In the genomic region with DNA sequence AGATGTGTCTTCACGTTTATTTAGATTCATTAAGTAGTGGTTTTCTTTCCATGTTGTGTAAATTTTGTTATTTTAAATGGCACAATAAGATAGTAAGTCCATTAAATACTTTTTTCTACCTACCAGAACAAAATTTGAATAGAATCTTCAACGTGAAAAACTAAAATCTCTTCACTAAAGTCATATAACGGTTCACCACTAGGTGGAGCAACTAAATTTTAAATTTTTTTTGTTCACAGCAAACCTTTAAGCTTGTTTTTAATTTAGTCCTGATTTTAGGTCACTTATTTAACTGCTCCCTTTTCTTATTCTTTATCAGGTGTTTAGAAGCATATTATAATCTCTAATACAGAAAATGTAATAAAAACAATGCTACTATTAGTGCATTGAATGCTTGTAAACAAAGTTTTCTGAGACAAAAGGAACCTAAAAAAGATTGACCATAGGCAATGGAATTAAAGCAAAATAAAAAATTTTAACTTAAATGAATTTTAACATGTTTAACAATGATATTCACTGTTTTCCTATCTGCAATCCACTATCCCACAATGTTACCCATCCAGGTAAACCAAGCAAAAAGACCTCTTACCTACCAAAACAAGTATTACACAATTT, we compare ENCODE assay signal across 8 cellular contexts. TPM values are rescaled to one million over a fixed set of nuclear protein-coding genes. Genes with fewer than 3 reads are reported as not detected.
DNase-seq lines count a peak whose midpoint lies in the region; ATAC-seq and TF ChIP-seq lines count a peak whose summit lies in the region.

No MANE protein-coding gene starts in this region.

- H3K27me3 ChIP-seq in SK-N-SH (ENCODE audit: insufficient read depth) (no peaks in the 10 kb centered on the region), esophagus muscularis mucosa (no peaks in the 10 kb centered on the region)

- H3K4me3 Mint-ChIP-seq in activated T-cell treated with anti-CD3 and anti-CD28 coated beads, Interleukin-2, amount 50 U/mL, for 4 hours = no peak overlapping the region

- POLR2A ChIA-PET in SK-N-SH (lab: Yijun Ruan, JAX) = interaction anchor here (0.6 kb wide), 1 partner anchor 168 kb away, joined by 3 read pairs; no protein-coding TSS in a partner anchor

- no peak for ATAC-seq in SK-N-SH treated with all-trans-retinoic acid at 6 μM for 48 hours
- ATAC-seq in HG03095 (IDR thresholded peaks at IDR 0.05; ENCODE audit: unreplicated experiment) = no peak
- ATAC-seq in activated T-cell treated with anti-CD3 and anti-CD28 coated beads, Interleukin-2, amount 50 U/mL, for 4 hours = no peak
- no peak for ATAC-seq in GM18867 (IDR thresholded peaks at IDR 0.05; ENCODE audit: unreplicated experiment)

- no peaks in the 10 kb centered on the region for H3K36me3 Mint-ChIP-seq in activated T-cell treated with anti-CD3 and anti-CD28 coated beads, Interleukin-2, amount 50 U/mL, for 4 hours (ENCODE audit: insufficient read depth)

- no peaks in the 10 kb centered on the region for H3K9me2 ChIP-seq in SK-N-SH

- no peak overlapping the region for H3K9ac ChIP-seq in SK-N-SH

- 3% methylated on average over 3 of the region's 3 CpGs for WGBS in SK-N-SH (ENCODE audit: low lambda C conversion rate)
- 10% methylated on average over 3 of the region's 3 CpGs for WGBS in esophagus muscularis mucosa

- no peaks in the 10 kb centered on the region for H3F3A ChIP-seq in SK-N-SH (replicated peaks; ENCODE audit: insufficient read depth)

- no peak for TF ChIP-seq EP300 in SK-N-SH (IDR thresholded peaks at IDR 0.05; ENCODE audit: borderline replicate concordance in 1 of 2, low read depth in 1 of 2, low read length in 1 of 2)
- no peak for TF ChIP-seq EP300 in esophagus muscularis mucosa (IDR thresholded peaks at IDR 0.05)

- peaks cover 7% of the 10 kb centered on the region for H3K4me1 Mint-ChIP-seq in activated T-cell treated with anti-CD3 and anti-CD28 coated beads, Interleukin-2, amount 50 U/mL, for 4 hours (ENCODE audit: low read depth)

- H3K4me1 ChIP-seq in SK-N-SH (ENCODE audit: control insufficient read depth in 1 of 2, insufficient read depth in 2 of 2, low read depth in 1 of 2, low read length in 1 of 2) = no peaks in the 10 kb centered on the region; a peak in 1 of 4 replicates
- H3K4me1 ChIP-seq in esophagus muscularis mucosa = peaks cover 0 to 4% (median 0%) of the 10 kb centered on the region in 4 donors

- no peak overlapping the region; the same call in 1 of the 2 replicates for H2AFZ ChIP-seq in SK-N-SH (ENCODE audit: low read depth)

- intact Hi-C loops in esophagus muscularis mucosa (cut with DNase I) = loop anchor here (5.0 kb wide), 1 partner anchor 222 kb away; no protein-coding TSS in a partner anchor

- no peaks in the 10 kb centered on the region for H3K79me2 ChIP-seq in SK-N-SH (ENCODE audit: insufficient read depth)

- no peaks in the 10 kb centered on the region for H4K20me1 ChIP-seq in SK-N-SH (ENCODE audit: insufficient read depth)

- no peak for TF ChIP-seq POLR2A in esophagus muscularis mucosa (IDR thresholded peaks at IDR 0.05; ENCODE audit: low read depth)

- CTCF ChIA-PET in SK-N-SH (lab: Yijun Ruan, JAX) = interaction anchor here (0.6 to 7.4 kb wide), 30 partner anchors 9 to 1206 kb away, joined by 3 to 102 read pairs (median 3); a partner anchor contains a TSS

- TF ChIP-seq RAD21 in SK-N-SH (IDR thresholded peaks at IDR 0.05; ENCODE audit: low read length) = peak; percentile 58; the same call in 1 of the 2 replicates

- no peaks in the 10 kb centered on the region for H3K27me3 Mint-ChIP-seq in activated T-cell treated with anti-CD3 and anti-CD28 coated beads, Interleukin-2, amount 50 U/mL, for 4 hours (ENCODE audit: low read depth)

- H3K27ac ChIP-seq in SK-N-SH (ENCODE audit: low read depth in 2 of 2, low read length in 1 of 2) = no peak overlapping the region
- H3K27ac ChIP-seq in esophagus muscularis mucosa (replicated peaks in 1 of 4) = no peak overlapping the region

- no peak overlapping the region for H3K4me2 ChIP-seq in SK-N-SH

- H3K9me3 Mint-ChIP-seq in activated T-cell treated with anti-CD3 and anti-CD28 coated beads, Interleukin-2, amount 50 U/mL, for 4 hours = no peaks in the 10 kb centered on the region

- no peaks in the 10 kb centered on the region for H3K36me3 ChIP-seq in SK-N-SH (replicated peaks in 1 of 2; ENCODE audit: control insufficient read depth in 1 of 2, insufficient read depth in 2 of 2, low read length in 1 of 2)
- no peaks in the 10 kb centered on the region for H3K36me3 ChIP-seq in esophagus muscularis mucosa

- peak; percentile 80 for TF ChIP-seq CTCF in SK-N-SH (IDR thresholded peaks at IDR 0.05)
- peak; percentile 56 to 70 (median 69) for TF ChIP-seq CTCF in esophagus muscularis mucosa (IDR thresholded peaks at IDR 0.05)

- H3K9me3 ChIP-seq in SK-N-SH (no peaks in the 10 kb centered on the region), esophagus muscularis mucosa (no peaks in the 10 kb centered on the region)

- DNase-seq in SK-N-SH = peak; percentile 30
- peak; percentile 35 for DNase-seq in NCI-H82 treated with DMSO at 0.1 percent for 48 hours (lab: John Stamatoyannopoulos, UW; ENCODE audit: unreplicated experiment)
- no peak for DNase-seq in esophagus muscularis mucosa (ENCODE audit: extremely low spot score)
- peak; percentile 11 for DNase-seq in putamen (ENCODE audit: low spot score)
- DNase-seq in activated T-cell treated with anti-CD3 and anti-CD28 coated beads, Interleukin-2, amount 50 U/mL, for 4 hours = no peak

- H3K4me3 ChIP-seq in SK-N-SH (ENCODE audit: low read depth in 2 of 2, low read length in 1 of 2) (no peak overlapping the region), esophagus muscularis mucosa (no peak overlapping the region)

TF ChIP-seq in SK-N-SH, 30 proteins besides CTCF, POLR2A, EP300 and RAD21:
- peak; percentile 25; the same call in 1 of the 2 replicates for TF ChIP-seq SMC3 (IDR thresholded peaks at IDR 0.05; ENCODE audit: low read depth, low read length)
- TF ChIP-seq TEAD4 (IDR thresholded peaks at IDR 0.05; ENCODE audit: borderline replicate concordance, insufficient read depth) = no peak
TF ChIP-seq in SK-N-SH: peak in this region for 1.

TF ChIP-seq in SK-N-SH treated with all-trans-retinoic acid at 6 μM for 48 hours, 23 proteins besides CTCF, POLR2A, EP300 and RAD21:
- TF ChIP-seq SNAI2 (CRISPR knock-in tag; IDR thresholded peaks at IDR 0.05) (no peak), GLIS3 (CRISPR knock-in tag; IDR thresholded peaks at IDR 0.05) (no peak), ZFP3 (CRISPR knock-in tag; IDR thresholded peaks at IDR 0.05) (no peak), ZNF565 (CRISPR knock-in tag; conservative IDR thresholded peaks at IDR 0.05; ENCODE audit: low read depth) (no peak), TOX (CRISPR knock-in tag; IDR thresholded peaks at IDR 0.05; ENCODE audit: borderline replicate concordance) (no peak)
- TF ChIP-seq, protein P1, sequence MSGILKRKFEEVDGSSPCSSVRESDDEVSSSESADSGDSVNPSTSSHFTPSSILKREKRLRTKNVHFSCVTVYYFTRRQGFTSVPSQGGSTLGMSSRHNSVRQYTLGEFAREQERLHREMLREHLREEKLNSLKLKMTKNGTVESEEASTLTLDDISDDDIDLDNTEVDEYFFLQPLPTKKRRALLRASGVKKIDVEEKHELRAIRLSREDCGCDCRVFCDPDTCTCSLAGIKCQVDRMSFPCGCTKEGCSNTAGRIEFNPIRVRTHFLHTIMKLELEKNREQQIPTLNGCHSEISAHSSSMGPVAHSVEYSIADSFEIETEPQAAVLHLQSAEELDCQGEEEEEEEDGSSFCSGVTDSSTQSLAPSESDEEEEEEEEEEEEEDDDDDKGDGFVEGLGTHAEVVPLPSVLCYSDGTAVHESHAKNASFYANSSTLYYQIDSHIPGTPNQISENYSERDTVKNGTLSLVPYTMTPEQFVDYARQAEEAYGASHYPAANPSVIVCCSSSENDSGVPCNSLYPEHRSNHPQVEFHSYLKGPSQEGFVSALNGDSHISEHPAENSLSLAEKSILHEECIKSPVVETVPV (CRISPR knock-in tag; IDR thresholded peaks at IDR 0.05) = no peak

RNA-seq across cellular contexts. Expression of a gene that starts 28.3 kb away (rescaled TPM):
- polyA plus RNA-seq in SK-N-SH (2012; rRNA removed) = 6.8 and 11.2 TPM in 2 replicates
- polyA plus RNA-seq in SK-N-SH (2012; cell fraction: cytosol; rRNA removed) = 9.2 and 11.0 TPM in 2 replicates
- 11.0 and 26.6 TPM in 2 replicates for polyA plus RNA-seq in SK-N-SH (2012; cell fraction: nucleus; rRNA removed)
- total RNA-seq in esophagus muscularis mucosa = 10 to 100 TPM; 27.2 to 39.9 (median 34.3) TPM
- 10 to 100 TPM; 10.9 to 12.8 (median 11.7) TPM for total RNA-seq in activated T-cell treated with anti-CD3 and anti-CD28 coated beads, Interleukin-2, amount 50 U/mL, for 4 hours

Comparison
In these comparisons a context has a peak if more than half of its experiments do, and no peak if none do; other contexts are left out.
1. DNase-seq: peak in SK-N-SH (single experiment), NCI-H82 treated with DMSO at 0.1 percent for 48 hours (single experiment) and putamen (single experiment); none in esophagus muscularis mucosa (single experiment) and activated T-cell treated with anti-CD3 and anti-CD28 coated beads, Interleukin-2, amount 50 U/mL, for 4 hours (single experiment).